ENCODE assay signal across 9 cellular contexts in the genomic region with DNA sequence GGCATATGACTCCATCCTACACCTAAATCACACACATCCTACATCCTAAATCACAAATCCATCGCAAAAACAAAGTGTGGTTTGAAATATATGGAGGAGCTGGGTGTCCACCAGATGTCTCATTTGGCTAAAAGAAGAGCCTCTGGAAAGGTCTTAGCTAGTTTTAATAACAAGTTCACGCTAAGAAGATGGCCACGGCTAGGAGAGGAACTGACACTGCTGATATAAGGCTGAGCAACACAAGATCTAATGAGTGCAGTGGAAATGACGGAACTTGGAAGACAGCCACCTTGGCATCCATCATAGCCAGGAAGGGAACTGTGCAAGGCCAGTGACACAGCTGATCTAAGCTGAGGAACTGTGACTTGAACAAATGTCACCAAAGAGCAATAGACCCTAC. TPM values are rescaled to one million over a fixed set of nuclear protein-coding genes. Genes with fewer than 3 reads are reported as not detected.
DNase-seq lines count a peak whose midpoint lies in the region; ATAC-seq and TF ChIP-seq lines count a peak whose summit lies in the region.
"Had no signal": no experiment of that assay in that cellular context is flagged by ENCODE, and none has a peak within 500 bp of the region (broad histone marks: within the 10 kb centered on the region; RNA-seq: fewer than 3 reads in every experiment).

No MANE protein-coding gene starts in this region.

- H3K27me3 ChIP-seq in HAP-1 (ENCODE audit: low read depth), result peaks cover 21% of the 10 kb centered on the region

- no peak for ATAC-seq in HG02884 (IDR thresholded peaks at IDR 0.05; ENCODE audit: unreplicated experiment)
- ATAC-seq in HG03025 (IDR thresholded peaks at IDR 0.05; ENCODE audit: low FRiP score, unreplicated experiment), result no peak
- ATAC-seq in HG02981 (IDR thresholded peaks at IDR 0.05; ENCODE audit: unreplicated experiment), result no peak

- H3K36me3 Mint-ChIP-seq in HFFc6 (ENCODE audit: low read depth), result no peaks in the 10 kb centered on the region

- TF ChIP-seq CTCF in HFFc6 (IDR thresholded peaks at IDR 0.05), result peak; percentile 33; the same call in 1 of the 2 replicates

- H3K9me3 ChIP-seq in HAP-1, result no peaks in the 10 kb centered on the region

- H3K27me3 Mint-ChIP-seq in HFFc6 (ENCODE audit: insufficient read depth), result peaks cover 8% of the 10 kb centered on the region

- H3K4me3 ChIP-seq in HAP-1, result no peak overlapping the region

- H3K27ac Mint-ChIP-seq in HFFc6, result no peak overlapping the region

- in situ Hi-C loops in HAP-1 (cut with MboI; ENCODE audit: low sequenced_read_pairs), result no loop called here

- peaks cover 6% of the 10 kb centered on the region; the same call in 1 of the 2 replicates for H3K4me1 Mint-ChIP-seq in HFFc6 (ENCODE audit: low read depth)

- DNase-seq in HFFc6 (peak; percentile 48), anterior cingulate cortex (lab: John Stamatoyannopoulos, UW) (peak in 43 of 58 donors; percentile 5 to 74 (median 35)), hippocampal formation (lab: John Stamatoyannopoulos, UW) (peak; percentile 50 to 62), stromal cell of bone marrow (ENCODE audit: low read depth) (peak; percentile 40), HAP-1 (ENCODE audit: low spot score in 2 of 2) (no peak)
- DNase-seq: activated naive CD4-positive, alpha-beta T cell treated with Interleukin-2 at 50 U/mL for 16 hours had no signal

- H3K4me3 Mint-ChIP-seq in HFFc6, result no peak overlapping the region

- no peaks in the 10 kb centered on the region for H3K36me3 ChIP-seq in HAP-1 (replicated peaks)

- H3K4me1 ChIP-seq in HAP-1, result no peaks in the 10 kb centered on the region

- H3K9me3 Mint-ChIP-seq in HFFc6, result no peaks in the 10 kb centered on the region; the same call in 1 of the 2 replicates

RNA-seq across cellular contexts. Expression of a gene that starts 60.0 kb away (rescaled TPM):
- 10 to 100 TPM; 14.1 to 16.0 (median 15.1) TPM for total RNA-seq in HFFc6 (2021; fragmentation: NEBNext Ultra II Directional; extraction: Animal tissue kit (Norgen Biotek cat#: 25700))

Comparison
In these comparisons a context has a peak if more than half of its experiments do, and no peak if none do; other contexts are left out.
1. DNase-seq: peak in HFFc6 (single experiment), anterior cingulate cortex (43 of 58), hippocampal formation (2 of 2) and stromal cell of bone marrow (single experiment); none in HAP-1 (0 of 2).